8 cellular contexts compared by ENCODE assay signal in genomic region chr2:200970057-200970456, GRCh38. TPM values are rescaled to one million over a fixed set of nuclear protein-coding genes. Genes with fewer than 3 reads are reported as not detected.
A peak's percentile ranks its signal among the peaks of the same experiment; 100 is the strongest.
DNase-seq lines count a peak whose midpoint lies in the region; ATAC-seq, FAIRE-seq and TF ChIP-seq lines count a peak whose summit lies in the region.
"Not testable (repeated sequence)": the region's sequence is repeated elsewhere in the genome, so short reads cannot be mapped to it uniquely, and the experiment has no call there.

No MANE protein-coding gene starts in this region.

- ATAC-seq in T-helper 17 cell; activated CD8-positive, alpha-beta T cell treated with anti-CD3 and anti-CD28 coated beads for 36 hours; GM12878; K562; HepG2; stimulated activated naive CD8-positive, alpha-beta T cell treated with anti-CD3 and anti-CD28 coated beads, Interleukin-15, amount 100 ng/mL, for 72 hours: not testable (repeated sequence)

- not testable (repeated sequence) for TF ChIP-seq RAD21 in GM12878 (IDR thresholded peaks at IDR 0.05; ENCODE audit: insufficient read depth, low read depth, low read length); K562 (CRISPR knock-in tag; conservative IDR thresholded peaks at IDR 0.05 in 1 of 2, IDR thresholded peaks at IDR 0.05 in 1 of 2); HepG2 (CRISPR knock-in tag; IDR thresholded peaks at IDR 0.05)

- not testable (repeated sequence) for H3K4me1 ChIP-seq in HEK293 (ENCODE audit: control insufficient read depth, insufficient read depth, low read length); GM12878 (ENCODE audit: control insufficient read depth, insufficient read depth, low read length)
- H3K4me1 ChIP-seq in K562 (replicated peaks in 1 of 2; ENCODE audit: control insufficient read depth in 2 of 2, insufficient read depth in 2 of 2, low read length in 2 of 2), result peaks cover 8 to 16% of the 10 kb centered on the region in 2 experiments; a peak in 4 of 5 replicates
- H3K4me1 ChIP-seq in HepG2 (ENCODE audit: insufficient read depth, low read length), result peaks cover 24% of the 10 kb centered on the region
- H3K4me1 ChIP-seq in transverse colon, result peaks cover 0 to 57% (median 17%) of the 10 kb centered on the region in 4 donors

- H4K20me1 ChIP-seq in GM12878 (ENCODE audit: control insufficient read depth, insufficient read depth); K562 (replicated peaks; ENCODE audit: control insufficient read depth, insufficient read depth, low read length); HepG2 (ENCODE audit: insufficient read depth, low read length): not testable (repeated sequence)

- H3K4me1 Mint-ChIP-seq in T-helper 17 cell, result peaks cover 28% of the 10 kb centered on the region
- peaks cover 25% of the 10 kb centered on the region for H3K4me1 Mint-ChIP-seq in activated CD8-positive, alpha-beta T cell treated with anti-CD3 and anti-CD28 coated beads for 36 hours (ENCODE audit: low read depth)
- H3K4me1 Mint-ChIP-seq in stimulated activated naive CD8-positive, alpha-beta T cell treated with anti-CD3 and anti-CD28 coated beads, Interleukin-15, amount 100 ng/mL, for 72 hours, result peaks cover 34% of the 10 kb centered on the region

- not testable (repeated sequence) for H3K9me3 Mint-ChIP-seq in activated CD8-positive, alpha-beta T cell treated with anti-CD3 and anti-CD28 coated beads for 36 hours; stimulated activated naive CD8-positive, alpha-beta T cell treated with anti-CD3 and anti-CD28 coated beads, Interleukin-15, amount 100 ng/mL, for 72 hours

- not testable (repeated sequence) for BruUV-seq in GM12878 (replicated peaks; lab: Mats Ljungman, UMichigan); K562 (replicated peaks; lab: Mats Ljungman, UMichigan); HepG2 (replicated peaks; lab: Mats Ljungman, UMichigan)

- not testable (repeated sequence) for H3K9me1 ChIP-seq in K562 (ENCODE audit: control insufficient read depth, insufficient read depth, low read length)

- peak overlapping the region; percentile 32 for H3K27ac Mint-ChIP-seq in T-helper 17 cell
- H3K27ac Mint-ChIP-seq in activated CD8-positive, alpha-beta T cell treated with anti-CD3 and anti-CD28 coated beads for 36 hours, result peak overlapping the region; percentile 23
- H3K27ac Mint-ChIP-seq in stimulated activated naive CD8-positive, alpha-beta T cell treated with anti-CD3 and anti-CD28 coated beads, Interleukin-15, amount 100 ng/mL, for 72 hours, result peak overlapping the region; percentile 13 to 59

- H3K4me2 ChIP-seq in GM12878 (ENCODE audit: control insufficient read depth, insufficient read depth); K562 (ENCODE audit: insufficient read depth, low read length); HepG2 (ENCODE audit: low read depth, low read length): not testable (repeated sequence)

- H3K9me3 ChIP-seq in HEK293 (ENCODE audit: control insufficient read depth, insufficient read depth, low read depth, low read length); T-helper 17 cell (ENCODE audit: control insufficient read depth, low read length, poor library complexity, severe bottlenecking); GM12878 (replicated peaks; ENCODE audit: control insufficient read depth, insufficient read depth, low read length); K562 (replicated peaks; ENCODE audit: control insufficient read depth, insufficient read depth, low read depth, low read length); HepG2 (ENCODE audit: low read length); transverse colon: not testable (repeated sequence)

- POLR2A ChIA-PET in HEK293 (lab: Yijun Ruan, JAX); activated CD8-positive, alpha-beta T cell treated with anti-CD3 and anti-CD28 coated beads for 36 hours (lab: Charles Lee); K562 (lab: Yijun Ruan, JAX); HepG2 (lab: Yijun Ruan, JAX): not testable (repeated sequence)
- POLR2A ChIA-PET in GM12878 (lab: Charles Lee), result interaction anchor here (0.7 kb wide), 1 partner anchor 30 kb away, joined by 4 read pairs; no protein-coding TSS in a partner anchor

- not testable (repeated sequence) for H3K27me3 ChIP-seq in GM12878 (replicated peaks in 1 of 2; ENCODE audit: control insufficient read depth in 2 of 2, insufficient read depth in 2 of 2, low read length in 1 of 2); K562 (ENCODE audit: control insufficient read depth in 2 of 2, insufficient read depth in 2 of 2, low read length in 2 of 2); HepG2 (ENCODE audit: control insufficient read depth in 1 of 2, insufficient read depth in 2 of 2, low read length in 2 of 2); transverse colon

- 88% methylated on average over 3 of the region's 3 CpGs for WGBS in GM12878 (ENCODE audit: insufficient coverage, insufficient replicate concordance, low lambda C conversion rate, missing lambda C conversion rate)
- WGBS in K562 (ENCODE audit: insufficient coverage, low coverage, missing lambda C conversion rate), result 71% methylated on average over 2 of the region's 3 CpGs
- WGBS in HepG2 (ENCODE audit: low lambda C conversion rate), result 95% methylated on average over 3 of the region's 3 CpGs
- WGBS in transverse colon (ENCODE audit: low coverage in 1 of 2), 2 donors, result 86 to 88% methylated on average over 2 to 3 of the region's 3 CpGs

- SMC1A ChIA-PET in GM12878 (lab: Charles Lee; ENCODE audit: uncharacterized antibody, unreplicated experiment), result not testable (repeated sequence)

- not testable (repeated sequence) for H2AFZ ChIP-seq in GM12878 (ENCODE audit: control insufficient read depth, low read depth, low read length); K562 (ENCODE audit: low read depth, low read length); HepG2 (ENCODE audit: low read length)

- in situ Hi-C loops in GM12878 (cut with MboI); K562 (cut with MboI); HepG2 (cut with HindIII; ENCODE audit: extremely low pct_ligation_motif_present, low pct_unique_long_range_greater_than_20kb): not testable (repeated sequence)
- in situ Hi-C loops in transverse colon (cut with MboI; ENCODE audit: low pct_ligation_motif_present in 1 of 4, low pct_unique_long_range_greater_than_20kb in 1 of 4, low sequenced_read_pairs in 3 of 4), result loop anchor here in 2 of 4 donors (25.0 kb wide), 1 partner anchor 92 kb away; the partner anchor contains the start of genes HYCC2 (in 2 of the 2) and NDUFB3 (in 2 of the 2)

- CTCF ChIA-PET in HEK293 (lab: Yijun Ruan, JAX), result interaction anchor here (1.5 kb wide), 1 partner anchor 99 kb away, joined by 6 read pairs; no protein-coding TSS in a partner anchor
- CTCF ChIA-PET in activated CD8-positive, alpha-beta T cell treated with anti-CD3 and anti-CD28 coated beads for 36 hours (lab: Charles Lee), result interaction anchor here (0.8 to 1.7 kb wide), 4 partner anchors 10 to 263 kb away, joined by 3 to 5 read pairs (median 3); no protein-coding TSS in a partner anchor
- CTCF ChIA-PET in GM12878 (lab: Yijun Ruan, JAX); K562 (lab: Yijun Ruan, JAX; ENCODE audit: low intra/inter-chr PET ratio); HepG2 (lab: Yijun Ruan, JAX; ENCODE audit: low intra/inter-chr PET ratio, low total read pairs): not testable (repeated sequence)

- not testable (repeated sequence) for H3K4me3 Mint-ChIP-seq in T-helper 17 cell; activated CD8-positive, alpha-beta T cell treated with anti-CD3 and anti-CD28 coated beads for 36 hours; stimulated activated naive CD8-positive, alpha-beta T cell treated with anti-CD3 and anti-CD28 coated beads, Interleukin-15, amount 100 ng/mL, for 72 hours

- intact Hi-C loops in activated CD8-positive, alpha-beta T cell treated with anti-CD3 and anti-CD28 coated beads for 36 hours (cut with micrococcal nuclease); GM12878 (cut with micrococcal nuclease; ENCODE audit: unreplicated experiment); K562 (cut with micrococcal nuclease); HepG2 (cut with micrococcal nuclease; ENCODE audit: unreplicated experiment); transverse colon (cut with DNase I; ENCODE audit: low total_unique reads): not testable (repeated sequence)

- H3K4me3 ChIP-seq in HEK293 (ENCODE audit: low read depth, low read length); GM12878; K562; HepG2 (replicated peaks in 1 of 3; ENCODE audit: insufficient read depth in 1 of 3, low read depth in 2 of 3, low read length in 3 of 3); transverse colon: not testable (repeated sequence)

- RAD21 ChIA-PET in GM12878 (lab: Charles Lee; ENCODE audit: unreplicated experiment), result not testable (repeated sequence)

- not testable (repeated sequence) for H3K9ac ChIP-seq in GM12878 (ENCODE audit: control insufficient read depth, insufficient read depth, low read length); K562 (ENCODE audit: insufficient read depth in 1 of 2, low read depth in 2 of 2, low read length in 2 of 2); HepG2 (ENCODE audit: insufficient read depth, low read depth, low read length)

- not testable (repeated sequence) for H3K27ac ChIP-seq in HEK293 (ENCODE audit: extremely low read depth, low read depth, low read length); GM12878 (ENCODE audit: control insufficient read depth, insufficient read depth); K562 (ENCODE audit: extremely low read depth, low read depth, low read length); HepG2 (ENCODE audit: extremely low read length, insufficient read depth, low read length)
- H3K27ac ChIP-seq in transverse colon, result peak overlapping the region in 3 of 4 donors; percentile 73 to 85 (median 85)

- H3K36me3 ChIP-seq in HEK293 (ENCODE audit: control insufficient read depth in 2 of 2, insufficient read depth in 1 of 2, low read length in 2 of 2); GM12878 (ENCODE audit: control insufficient read depth in 2 of 2, insufficient read depth in 2 of 2, low read length in 1 of 2); HepG2 (replicated peaks in 1 of 2; ENCODE audit: control insufficient read depth in 1 of 2, insufficient read depth in 2 of 2, low read length in 2 of 2); transverse colon: not testable (repeated sequence)
- peaks cover 10% of the 10 kb centered on the region; the same call in 2 of the 3 replicates for H3K36me3 ChIP-seq in K562 (ENCODE audit: control insufficient read depth, insufficient read depth, low read length)

- H3K36me3 Mint-ChIP-seq in T-helper 17 cell (ENCODE audit: low read depth); activated CD8-positive, alpha-beta T cell treated with anti-CD3 and anti-CD28 coated beads for 36 hours (ENCODE audit: low read depth): not testable (repeated sequence)

- not testable (repeated sequence) for TF ChIP-seq CTCF in HEK293 (tag by site-specific recombination; IDR thresholded peaks at IDR 0.05); activated CD8-positive, alpha-beta T cell treated with anti-CD3 and anti-CD28 coated beads for 36 hours (IDR thresholded peaks at IDR 0.05); GM12878 (IDR thresholded peaks at IDR 0.05 in 2 of 3, conservative IDR thresholded peaks at IDR 0.05 in 1 of 3; ENCODE audit: control insufficient read depth in 2 of 3, extremely low read depth in 1 of 3, insufficient read depth in 1 of 3, low read depth in 3 of 3, low read length in 3 of 3); K562 (IDR thresholded peaks at IDR 0.05 in 2 of 3, conservative IDR thresholded peaks at IDR 0.05 in 1 of 3; ENCODE audit: insufficient read depth in 2 of 3, low read depth in 1 of 3, low read length in 3 of 3); HepG2 (CRISPR knock-in tag; IDR thresholded peaks at IDR 0.05); transverse colon (IDR thresholded peaks at IDR 0.05)

- TF ChIP-seq EP300 in GM12878 (IDR thresholded peaks at IDR 0.05; ENCODE audit: borderline replicate concordance in 1 of 2, control insufficient read depth in 1 of 2, low read depth in 2 of 2, low read length in 2 of 2); K562 (IDR thresholded peaks at IDR 0.05; ENCODE audit: low read length); HepG2 (IDR thresholded peaks at IDR 0.05; ENCODE audit: low read depth in 2 of 2, low read length in 2 of 2); HepG2 (CRISPR knock-in tag; IDR thresholded peaks at IDR 0.05; ENCODE audit: borderline replicate concordance); transverse colon (IDR thresholded peaks at IDR 0.05; ENCODE audit: low read depth): not testable (repeated sequence)

- FAIRE-seq in GM12878 (lab: Jason Lieb, UNC); K562 (lab: Jason Lieb, UNC); HepG2 (lab: Jason Lieb, UNC): not testable (repeated sequence)

- not testable (repeated sequence) for H3K27me3 Mint-ChIP-seq in T-helper 17 cell; activated CD8-positive, alpha-beta T cell treated with anti-CD3 and anti-CD28 coated beads for 36 hours; stimulated activated naive CD8-positive, alpha-beta T cell treated with anti-CD3 and anti-CD28 coated beads, Interleukin-15, amount 100 ng/mL, for 72 hours

- TF ChIP-seq POLR2A in GM12878 (IDR thresholded peaks at IDR 0.05; ENCODE audit: low read depth, low read length); K562 (conservative IDR thresholded peaks at IDR 0.05); HepG2 (IDR thresholded peaks at IDR 0.05; ENCODE audit: insufficient read depth in 1 of 2, low read depth in 2 of 2, low read length in 2 of 2); transverse colon (IDR thresholded peaks at IDR 0.05): not testable (repeated sequence)

- DNase-seq in T-helper 17 cell; activated CD8-positive, alpha-beta T cell treated with anti-CD3 and anti-CD28 coated beads for 36 hours; GM12878 (ENCODE audit: low read depth, low spot score); K562 (ENCODE audit: extremely low read depth in 1 of 4, low spot score in 3 of 4); HepG2 (ENCODE audit: low spot score); stimulated activated naive CD8-positive, alpha-beta T cell treated with anti-CD3 and anti-CD28 coated beads, Interleukin-15, amount 100 ng/mL, for 72 hours; transverse colon: not testable (repeated sequence)

- not testable (repeated sequence) for H3K79me2 ChIP-seq in GM12878 (ENCODE audit: control insufficient read depth, insufficient read depth, low read length); HepG2 (ENCODE audit: insufficient read depth, low read length)
- peaks cover 16% of the 10 kb centered on the region for H3K79me2 ChIP-seq in K562 (ENCODE audit: control insufficient read depth, insufficient read depth, low read length)

RNA-seq across cellular contexts. Expression of gene ORC2, which starts 6.6 kb away (rescaled TPM):
- 10 to 100 TPM; 28.7 to 29.8 TPM for total RNA-seq in T-helper 17 cell
- 10 to 100 TPM; 51.3 to 59.2 TPM for total RNA-seq in activated CD8-positive, alpha-beta T cell treated with anti-CD3 and anti-CD28 coated beads for 36 hours
- 38.5 and 43.8 TPM in 2 replicates for total RNA-seq in GM12878 (2013; cell fraction: nucleolus; rRNA removed)
- total RNA-seq in GM12878 (2014; rRNA removed), result 17.2 and 21.5 TPM in 2 replicates
- total RNA-seq in GM12878 (2014; rRNA removed; fragmentation: Illumina TruSeq; extraction: Trizol), result 22.5 and 25.2 TPM in 2 replicates
- total RNA-seq in GM12878 (2021), result 33.1 and 36.9 TPM in 2 replicates
- 4.0 TPM for polyA plus RNA-seq in GM12878 (2011; ENCODE audit: low read depth)
- 11.5 and 12.9 TPM in 2 replicates for polyA plus RNA-seq in GM12878 (2011; rRNA removed)
- polyA plus RNA-seq in GM12878 (2011; cell fraction: cytosol; rRNA removed), result 4.3 and 5.9 TPM in 2 replicates
- 11.7 and 18.2 TPM in 2 replicates for polyA plus RNA-seq in GM12878 (2011; cell fraction: nucleus; rRNA removed)
- 6.9 and 11.3 TPM in 2 replicates for polyA plus RNA-seq in GM12878 (2012)
- polyA plus RNA-seq in GM12878 (2014; fragmentation: Illumina TruSeq; extraction: Trizol), result 20.9 and 26.0 TPM in 2 replicates
- polyA plus RNA-seq in GM12878 (2014; fragmentation: Nextera tagmentation; extraction: Ambion mirVana), result 1 to 10 TPM; 6.1 to 6.7 TPM
- polyA plus RNA-seq in GM12878 (2014; rRNA removed), result 11.6 and 14.1 TPM in 2 replicates
- 10 to 100 TPM; 18.1 to 19.5 TPM for polyA plus RNA-seq in GM12878 (2016; fragmentation: Nextera tagmentation; extraction: Ambion mirVana)
- polyA minus RNA-seq in GM12878 (2011; rRNA and poly(A)+ RNA removed), result 6.9 and 8.6 TPM in 2 replicates
- 5.2 and 6.8 TPM in 2 replicates for polyA minus RNA-seq in GM12878 (2011; cell fraction: cytosol; rRNA and poly(A)+ RNA removed)
- 7.1 and 11.7 TPM in 2 replicates for polyA minus RNA-seq in GM12878 (2011; cell fraction: nucleus; rRNA and poly(A)+ RNA removed)
- 21.5 and 77.6 TPM in 2 replicates for total RNA-seq in K562 (2011; cell fraction: chromatin; rRNA removed; ENCODE audit: low replicate concordance)
- total RNA-seq in K562 (2011; cell fraction: nucleolus; rRNA removed), result 10.7 and 12.2 TPM in 2 replicates
- 28.1 and 40.5 TPM in 2 replicates for total RNA-seq in K562 (2011; cell fraction: nucleoplasm; rRNA removed)
- 15.4 and 16.6 TPM in 2 replicates for total RNA-seq in K562 (2014; rRNA removed)
- total RNA-seq in K562 (2014; rRNA removed; fragmentation: Illumina TruSeq; extraction: Trizol), result 36.2 and 41.0 TPM in 2 replicates
- 28.1 and 30.9 TPM in 2 replicates for total RNA-seq in K562 (2015; rRNA removed; fragmentation: Illumina TruSeq; extraction: Trizol)
- total RNA-seq in K562 (2021), result 41.1 and 42.3 TPM in 2 replicates
- 14.9 and 19.0 TPM in 2 replicates for polyA plus RNA-seq in K562 (2011; rRNA removed)
- polyA plus RNA-seq in K562 (2011; cell fraction: cytosol; rRNA removed), result 3.3 and 6.9 TPM in 2 replicates
- polyA plus RNA-seq in K562 (2011; cell fraction: nucleus; rRNA removed), result 31.6 and 51.0 TPM in 2 replicates
- polyA plus RNA-seq in K562 (2012), result 12.8 and 13.8 TPM in 2 replicates
- 24.2 and 25.8 TPM in 2 replicates for polyA plus RNA-seq in K562 (2014; fragmentation: Illumina TruSeq; extraction: Trizol)
- 1 to 10 TPM; 5.6 to 9.7 TPM for polyA plus RNA-seq in K562 (2014; fragmentation: Nextera tagmentation; extraction: Ambion mirVana)
- 17.9 and 18.4 TPM in 2 replicates for polyA plus RNA-seq in K562 (2014; rRNA removed)
- 12.9 and 20.4 TPM in 2 replicates for polyA minus RNA-seq in K562 (2011; rRNA and poly(A)+ RNA removed)
- 14.2 and 19.1 TPM in 2 replicates for polyA minus RNA-seq in K562 (2011; cell fraction: cytosol; rRNA and poly(A)+ RNA removed)
- 8.5 and 18.2 TPM in 2 replicates for polyA minus RNA-seq in K562 (2011; cell fraction: nucleus; rRNA and poly(A)+ RNA removed)
- total RNA-seq in HepG2 (2016; rRNA removed; fragmentation: Illumina TruSeq; extraction: Trizol), result 58.3 and 73.5 TPM in 2 replicates
- total RNA-seq in HepG2 (2016; cell fraction: cytosol; rRNA removed; fragmentation: Illumina TruSeq; extraction: Trizol; ENCODE audit: low read depth), result 35.1 and 42.3 TPM in 2 replicates
- 57.9 and 72.3 TPM in 2 replicates for total RNA-seq in HepG2 (2016; cell fraction: insoluble cytoplasmic fraction; rRNA removed; fragmentation: Illumina TruSeq; extraction: Trizol)
- total RNA-seq in HepG2 (2016; cell fraction: membrane; rRNA removed; fragmentation: Illumina TruSeq; extraction: Trizol), result 23.7 and 25.8 TPM in 2 replicates
- total RNA-seq in HepG2 (2016; cell fraction: nucleus; rRNA removed; fragmentation: Illumina TruSeq; extraction: Trizol), result 84.7 and 104 TPM in 2 replicates
- 17.8 and 19.3 TPM in 2 replicates for polyA plus RNA-seq in HepG2 (2011; rRNA removed)
- polyA plus RNA-seq in HepG2 (2011; cell fraction: cytosol; rRNA removed), result 3.8 and 5.6 TPM in 2 replicates
- 56.9 and 65.1 TPM in 2 replicates for polyA plus RNA-seq in HepG2 (2011; cell fraction: nucleus; rRNA removed)
- 31.7 and 53.3 TPM in 2 replicates for polyA plus RNA-seq in HepG2 (2012)
- polyA plus RNA-seq in HepG2 (2016; cell fraction: cytosol; fragmentation: Illumina TruSeq; extraction: Trizol; ENCODE audit: low read depth), result 2.8 and 3.0 TPM in 2 replicates
- 49.7 and 56.0 TPM in 2 replicates for polyA plus RNA-seq in HepG2 (2016; cell fraction: insoluble cytoplasmic fraction; fragmentation: Illumina TruSeq; extraction: Trizol; ENCODE audit: low read depth)
- 6.0 and 6.1 TPM in 2 replicates for polyA plus RNA-seq in HepG2 (2016; cell fraction: membrane; fragmentation: Illumina TruSeq; extraction: Trizol; ENCODE audit: low read depth)
- 194 and 196 TPM in 2 replicates for polyA plus RNA-seq in HepG2 (2016; cell fraction: nucleus; fragmentation: Illumina TruSeq; extraction: Trizol; ENCODE audit: insufficient read depth, low read depth)
- polyA minus RNA-seq in HepG2 (2011; rRNA and poly(A)+ RNA removed; ENCODE audit: low replicate concordance), result 4.6 and 6.1 TPM in 2 replicates
- 9.2 and 14.9 TPM in 2 replicates for polyA minus RNA-seq in HepG2 (2011; cell fraction: cytosol; rRNA and poly(A)+ RNA removed)
- 48.9 and 55.0 TPM in 2 replicates for polyA minus RNA-seq in HepG2 (2011; cell fraction: nucleus; rRNA and poly(A)+ RNA removed)
- total RNA-seq in transverse colon, result 10 to 100 TPM; 15.1 to 30.5 (median 20.8) TPM
